In genomic region chr1:119139857-119140176, GRCh38 we compare ENCODE assay signal across 8 cellular contexts. TPM values are rescaled to one million over a fixed set of nuclear protein-coding genes. Genes with fewer than 3 reads are reported as not detected.
DNase-seq lines count a peak whose midpoint lies in the region; ATAC-seq, FAIRE-seq and TF ChIP-seq lines count a peak whose summit lies in the region.

No MANE protein-coding gene starts in this region.

- FAIRE-seq in endothelial cell of umbilical vein (lab: Jason Lieb, UNC), result no peak

- DNase-seq in GM23338 (ENCODE audit: low spot score) (no peak), MM.1S (no peak), endothelial cell of umbilical vein (ENCODE audit: low read depth, low spot score) (no peak), HuH-7.5 (ENCODE audit: low spot score) (no peak), GM19240 (ENCODE audit: insufficient read length, low spot score) (no peak)
- no peak for DNase-seq in activated CD8-positive, alpha-beta memory T cell treated with anti-CD3 and anti-CD28 coated beads for 24 hours

- peak overlapping the region; percentile 95; the same call in 1 of the 2 replicates for H3K27ac ChIP-seq in GM23338 (ENCODE audit: low read depth)
- peak overlapping the region; percentile 96 for H3K27ac ChIP-seq in MM.1S (ENCODE audit: low read length)
- H3K27ac ChIP-seq in endothelial cell of umbilical vein (ENCODE audit: insufficient read depth, low read depth, low read length), result peak overlapping the region; percentile 89
- H3K27ac ChIP-seq in parathyroid adenoma, result peak overlapping the region; percentile 98

- intact Hi-C loops in endothelial cell of umbilical vein (cut with micrococcal nuclease), result loop anchor here (2.0 to 5.0 kb wide), 4 partner anchors 21 to 1318 kb away; no protein-coding TSS in a partner anchor

- no TSS peak for BruUV-seq in endothelial cell of umbilical vein (replicated peaks; lab: Mats Ljungman, UMichigan)

- no peak for TF ChIP-seq CTCF in GM23338 (conservative IDR thresholded peaks at IDR 0.05; ENCODE audit: low read depth in 2 of 2)
- TF ChIP-seq CTCF in MM.1S (IDR thresholded peaks at IDR 0.05; ENCODE audit: low read length), result no peak
- TF ChIP-seq CTCF in endothelial cell of umbilical vein (IDR thresholded peaks at IDR 0.05; ENCODE audit: extremely low read depth in 1 of 2, insufficient read depth in 1 of 2, low read depth in 1 of 2, low read length in 2 of 2), result no peak
- TF ChIP-seq CTCF in parathyroid adenoma (IDR thresholded peaks at IDR 0.05), result no peak

- H2AFZ ChIP-seq in GM23338 (peak overlapping the region; percentile 93), MM.1S (ENCODE audit: low read length) (peak overlapping the region; percentile 48; the same call in 1 of the 2 replicates), endothelial cell of umbilical vein (ENCODE audit: low read depth, low read length) (peak overlapping the region; percentile 87), parathyroid adenoma (peak overlapping the region; percentile 91)

- CTCF ChIA-PET in endothelial cell of umbilical vein (lab: Charles Lee), result interaction anchor here (1.2 kb wide), 1 partner anchor 227 kb away, joined by 4 read pairs; no protein-coding TSS in a partner anchor

- H3K4me1 ChIP-seq in GM23338 (ENCODE audit: insufficient read depth), result 0 out of 2 replicates have a peak, but pooled peaks cover 7% of the 10 kb centered on the region
- 0 out of 2 replicates have a peak, but pooled peaks cover 4% of the 10 kb centered on the region for H3K4me1 ChIP-seq in MM.1S (ENCODE audit: low read length)
- H3K4me1 ChIP-seq in endothelial cell of umbilical vein (ENCODE audit: control insufficient read depth, extremely low read depth, insufficient read depth, low read length), result peaks cover 13% of the 10 kb centered on the region
- H3K4me1 ChIP-seq in parathyroid adenoma, result no peaks in the 10 kb centered on the region

- H3K4me2 ChIP-seq in GM23338 (peak overlapping the region; percentile 81), MM.1S (ENCODE audit: low read depth, low read length) (peak overlapping the region; percentile 86), endothelial cell of umbilical vein (ENCODE audit: insufficient read depth, low read length) (peak overlapping the region; percentile 78), parathyroid adenoma (ENCODE audit: low read length) (peak overlapping the region; percentile 92)

- H3K4me3 ChIP-seq in GM23338 (peak overlapping the region; percentile 64), MM.1S (ENCODE audit: low read length) (peak overlapping the region; percentile 60), endothelial cell of umbilical vein (replicated peaks in 1 of 3; ENCODE audit: insufficient read depth in 1 of 3, low read depth in 1 of 3, low read length in 3 of 3) (peak overlapping the region; percentile 14 to 71 (median 56)), parathyroid adenoma (ENCODE audit: low read depth, low read length) (peak overlapping the region; percentile 90)

- H3K79me2 ChIP-seq in GM23338 (replicated peaks; ENCODE audit: insufficient read depth) (peaks cover 27% of the 10 kb centered on the region), MM.1S (ENCODE audit: low read length) (peaks cover 4% of the 10 kb centered on the region), endothelial cell of umbilical vein (ENCODE audit: control insufficient read depth, insufficient read depth, low read length) (no peaks in the 10 kb centered on the region), parathyroid adenoma (peaks cover 3% of the 10 kb centered on the region)

- dilution Hi-C loops in endothelial cell of umbilical vein (cut with MboI; ENCODE audit: extremely low pct_ligation_motif_present, low sequenced_read_pairs), result no loop called here

- H3K36me3 Mint-ChIP-seq in GM23338 (ENCODE audit: low read depth), result peaks cover 3% of the 10 kb centered on the region; the same call in 1 of the 3 replicates

- H3F3A ChIP-seq in GM23338 (replicated peaks; ENCODE audit: low read depth) (peaks cover 5% of the 10 kb centered on the region; the same call in 1 of the 2 replicates), MM.1S (ENCODE audit: insufficient read depth, low read length) (peaks cover 8% of the 10 kb centered on the region)

- H3K9me3 ChIP-seq in MM.1S (replicated peaks; ENCODE audit: insufficient read depth, low read length) (no peaks in the 10 kb centered on the region), endothelial cell of umbilical vein (replicated peaks; ENCODE audit: control insufficient read depth, insufficient read depth, low read length) (no peaks in the 10 kb centered on the region), parathyroid adenoma (ENCODE audit: control insufficient read depth, low read length) (no peaks in the 10 kb centered on the region)

- ATAC-seq in GM18511 (IDR thresholded peaks at IDR 0.05; ENCODE audit: unreplicated experiment) (peak; percentile 43), GM23338 (peak; percentile 71)

- no peak for TF ChIP-seq POLR2A in endothelial cell of umbilical vein (IDR thresholded peaks at IDR 0.05; ENCODE audit: low read depth, low read length)

- H3K36me3 ChIP-seq in GM23338 (ENCODE audit: insufficient read depth), result no peaks in the 10 kb centered on the region
- H3K36me3 ChIP-seq in MM.1S (replicated peaks; ENCODE audit: insufficient read depth, low read length), result no peaks in the 10 kb centered on the region
- no peaks in the 10 kb centered on the region for H3K36me3 ChIP-seq in endothelial cell of umbilical vein (ENCODE audit: control insufficient read depth in 2 of 2, extremely low read depth in 1 of 2, insufficient read depth in 2 of 2, low read length in 2 of 2)
- H3K36me3 ChIP-seq in parathyroid adenoma (ENCODE audit: control insufficient read depth, insufficient read depth, low read length), result no peaks in the 10 kb centered on the region

- POLR2A ChIA-PET in endothelial cell of umbilical vein (lab: Charles Lee), result no interaction called here

- H3K9me3 Mint-ChIP-seq in GM23338, result no peaks in the 10 kb centered on the region

- H4K20me1 ChIP-seq in GM23338 (replicated peaks; ENCODE audit: insufficient read depth) (no peaks in the 10 kb centered on the region), MM.1S (ENCODE audit: insufficient read depth, low read length) (no peaks in the 10 kb centered on the region), endothelial cell of umbilical vein (replicated peaks; ENCODE audit: control insufficient read depth, extremely low read depth, insufficient read depth, low read length) (no peaks in the 10 kb centered on the region)

- peaks cover 9% of the 10 kb centered on the region; the same call in 2 of the 3 replicates for H3K4me1 Mint-ChIP-seq in GM23338

- no peak overlapping the region for H3K27ac Mint-ChIP-seq in GM23338

- H3K9me2 ChIP-seq in GM23338 (ENCODE audit: insufficient read depth) (no peaks in the 10 kb centered on the region), MM.1S (replicated peaks; ENCODE audit: insufficient read depth, low read length) (no peaks in the 10 kb centered on the region)

- no peaks in the 10 kb centered on the region for H3K9me1 ChIP-seq in endothelial cell of umbilical vein (replicated peaks; ENCODE audit: control insufficient read depth, extremely low read depth, insufficient read depth, low read length)

- peak overlapping the region; percentile 87 for H3K9ac ChIP-seq in MM.1S (ENCODE audit: low read length)
- H3K9ac ChIP-seq in endothelial cell of umbilical vein (replicated peaks; ENCODE audit: extremely low read depth, insufficient read depth, low read length), result peak overlapping the region; percentile 89
- no peak overlapping the region for H3K9ac ChIP-seq in parathyroid adenoma

- no peaks in the 10 kb centered on the region for H3K27me3 Mint-ChIP-seq in GM23338 (ENCODE audit: insufficient read depth, low read depth, poor library complexity)

- no peaks in the 10 kb centered on the region for H3K27me3 ChIP-seq in GM23338 (ENCODE audit: insufficient read depth)
- no peaks in the 10 kb centered on the region for H3K27me3 ChIP-seq in MM.1S (replicated peaks; ENCODE audit: insufficient read depth, low read length)
- H3K27me3 ChIP-seq in endothelial cell of umbilical vein (ENCODE audit: control insufficient read depth in 2 of 2, insufficient read depth in 2 of 2, low read length in 2 of 2), result no peaks in the 10 kb centered on the region
- H3K27me3 ChIP-seq in parathyroid adenoma (ENCODE audit: control insufficient read depth, insufficient read depth, low read length), result no peaks in the 10 kb centered on the region

- no peak overlapping the region for H3K4me3 Mint-ChIP-seq in GM23338

TF ChIP-seq in endothelial cell of umbilical vein, 7 proteins besides CTCF, POLR2A, EP300 and RAD21:
- no peak for TF ChIP-seq EZH2 (IDR thresholded peaks at IDR 0.05; ENCODE audit: borderline replicate concordance, low read depth, low read length, severe bottlenecking)

RNA-seq across cellular contexts. Expression of gene WARS2, which starts 0.6 kb away (rescaled TPM):
- 12.6 and 14.3 TPM in 2 replicates for total RNA-seq in GM23338 (2014; rRNA removed; shearing (Covaris generic))
- 5.7 and 6.4 TPM in 2 replicates for polyA plus RNA-seq in GM23338 (2016; fragmentation: Nextera tagmentation; extraction: Ambion mirVana)
- 11.8 and 13.1 TPM in 2 replicates for total RNA-seq in endothelial cell of umbilical vein
- 5.2 and 5.9 TPM in 2 replicates for polyA plus RNA-seq in endothelial cell of umbilical vein
- polyA plus RNA-seq in endothelial cell of umbilical vein (2011; cell fraction: cytosol; rRNA removed), result 8.7 and 8.9 TPM in 2 replicates
- 10.8 and 12.0 TPM in 2 replicates for polyA plus RNA-seq in endothelial cell of umbilical vein (2011; cell fraction: nucleus; rRNA removed)
- polyA plus RNA-seq in endothelial cell of umbilical vein (2012), result 7.6 and 11.6 TPM in 2 replicates
- polyA minus RNA-seq in endothelial cell of umbilical vein, result 13.0 and 14.4 TPM in 2 replicates
- 21.4 TPM for polyA minus RNA-seq in endothelial cell of umbilical vein (2011; cell fraction: cytosol; rRNA and poly(A)+ RNA removed)
- 30.1 and 39.9 TPM in 2 replicates for polyA minus RNA-seq in endothelial cell of umbilical vein (2011; cell fraction: nucleus; rRNA and poly(A)+ RNA removed)
